8 cellular contexts compared by ENCODE assay signal in the genomic region with DNA sequence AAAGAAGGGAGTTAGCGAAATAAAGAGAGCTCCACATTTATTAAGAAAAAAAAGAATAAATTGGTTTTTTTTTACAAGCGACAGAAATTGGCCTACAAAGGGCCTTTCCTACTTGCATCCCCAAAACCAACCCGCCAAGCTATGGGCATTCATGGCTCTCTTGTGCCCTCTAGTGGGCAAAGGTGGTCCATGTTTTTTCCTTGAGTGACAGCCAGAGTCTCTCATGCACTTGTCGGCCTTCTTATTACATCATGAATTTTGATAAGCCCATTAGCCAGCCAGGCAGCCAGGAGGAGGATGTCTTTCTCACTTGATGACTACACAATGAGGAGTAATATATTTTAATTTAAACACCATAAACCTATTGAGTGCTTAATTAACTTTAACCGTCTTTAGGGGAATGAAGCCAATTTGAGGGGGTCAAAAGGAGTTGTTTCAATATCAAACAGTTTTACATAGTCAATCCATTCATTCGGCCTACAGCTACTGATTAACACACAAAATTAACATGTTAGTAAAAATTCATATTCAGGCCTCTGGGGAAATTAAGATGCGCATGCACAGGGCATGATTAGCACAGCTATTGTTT.
A peak's percentile ranks its signal among the peaks of the same experiment; 100 is the strongest.
DNase-seq lines count a peak whose midpoint lies in the region; ATAC-seq and TF ChIP-seq lines count a peak whose summit lies in the region.

No MANE protein-coding gene starts in this region.

- no peaks in the 10 kb centered on the region for H3K27me3 ChIP-seq in adrenal gland

- TF ChIP-seq CTCF in GM12875 (IDR thresholded peaks at IDR 0.05; ENCODE audit: borderline replicate concordance, insufficient read depth, low read depth, low read length) (peak; percentile 71), adrenal gland (IDR thresholded peaks at IDR 0.05) (peak; percentile 84 to 93 (median 88)), retinal pigment epithelial cell (conservative IDR thresholded peaks at IDR 0.05; ENCODE audit: low read depth, low read length) (peak; percentile 88)

- ATAC-seq in HG02642 (IDR thresholded peaks at IDR 0.05; ENCODE audit: poor library complexity, unreplicated experiment) = peak; percentile 73
- ATAC-seq in left ventricle myocardium superior = peak; percentile 74
- no peak for ATAC-seq in GM18873 (IDR thresholded peaks at IDR 0.05; ENCODE audit: low FRiP score, unreplicated experiment)

- H3K9me3 ChIP-seq in adrenal gland (replicated peaks in 1 of 3) = no peaks in the 10 kb centered on the region

- no peak overlapping the region for H3K27ac ChIP-seq in adrenal gland

- H3K4me3 ChIP-seq in GM12875 (ENCODE audit: low read depth, low read length) (no peak overlapping the region), adrenal gland (no peak overlapping the region), retinal pigment epithelial cell (ENCODE audit: low read length) (no peak overlapping the region)

- TF ChIP-seq POLR2A in adrenal gland (IDR thresholded peaks at IDR 0.05) = no peak

- H3K4me1 ChIP-seq in adrenal gland (replicated peaks in 1 of 2) = no peaks in the 10 kb centered on the region

- intact Hi-C loops in adrenal gland (cut with DNase I) = no loop called here
- intact Hi-C loops in left ventricle myocardium superior (cut with micrococcal nuclease) = loop anchor here (2.0 kb wide), 1 partner anchor 124 kb away; no protein-coding TSS in a partner anchor

- WGBS in adrenal gland, 4 donors = 30 to 33% (median 32%) methylated on average over 7 of the region's 7 CpGs

- H3K36me3 ChIP-seq in adrenal gland (replicated peaks in 1 of 2) = no peaks in the 10 kb centered on the region

- DNase-seq in NCI-H1417 treated with DMSO at 0.1 percent for 48 hours (lab: John Stamatoyannopoulos, UW) (peak; percentile 29), T follicular helper cell (ENCODE audit: low read depth) (peak; percentile 61), adrenal gland (peak; percentile 66 to 93 (median 80)), left ventricle myocardium superior (peak; percentile 45), retinal pigment epithelial cell (ENCODE audit: low read depth) (peak; percentile 42)

Comparison
In these comparisons a context has a peak if more than half of its experiments do, and no peak if none do; other contexts are left out.
1. DNase-seq: peak in every context shown above with its lines; median percentile 80 in adrenal gland; 61 in T follicular helper cell; 45 in left ventricle myocardium superior; 42 in retinal pigment epithelial cell; 29 in NCI-H1417 treated with DMSO at 0.1 percent for 48 hours.